ENCODE assay signal across 8 cellular contexts in genomic region chr5:103119067-103119764, GRCh38. TPM values are rescaled to one million over a fixed set of nuclear protein-coding genes. Genes with fewer than 3 reads are reported as not detected.
DNase-seq lines count a peak whose midpoint lies in the region; ATAC-seq and TF ChIP-seq lines count a peak whose summit lies in the region.

No MANE protein-coding gene starts in this region.

- H3K4me1 ChIP-seq in thoracic aorta (ENCODE audit: control insufficient read depth in 1 of 2, low read depth in 2 of 2): peaks cover 18 to 30% of the 10 kb centered on the region in 2 donors

- TF ChIP-seq CTCF in kidney epithelial cell (IDR thresholded peaks at IDR 0.05; ENCODE audit: insufficient read depth, low read length, poor library complexity, severe bottlenecking) (no peak), thoracic aorta (IDR thresholded peaks at IDR 0.05) (no peak)

- no peak for ATAC-seq in thoracic aorta (ENCODE audit: insufficient number of reproducible peaks, low FRiP score, low read depth)

- H3K36me3 ChIP-seq in kidney epithelial cell (ENCODE audit: control insufficient read depth, insufficient read depth, low read length) (no peaks in the 10 kb centered on the region), thoracic aorta (no peaks in the 10 kb centered on the region)

- peak overlapping the region; percentile 77 for H3K27ac ChIP-seq in angular gyrus (ENCODE audit: low read depth, low read length)
- H3K27ac ChIP-seq in thoracic aorta: peak overlapping the region; percentile 89 to 96

- H3K4me3 ChIP-seq in Jurkat, Clone E6-1 (ENCODE audit: low read length): peak overlapping the region; percentile 95
- peak overlapping the region; percentile 59 for H3K4me3 ChIP-seq in kidney epithelial cell (ENCODE audit: low read depth, low read length)
- peak overlapping the region; percentile 87 for H3K4me3 ChIP-seq in thoracic aorta

- H3K9me3 ChIP-seq in thoracic aorta: no peaks in the 10 kb centered on the region

- no peaks in the 10 kb centered on the region for H3K27me3 ChIP-seq in kidney epithelial cell (ENCODE audit: control insufficient read depth, insufficient read depth, low read length)
- no peaks in the 10 kb centered on the region for H3K27me3 ChIP-seq in thoracic aorta (replicated peaks; ENCODE audit: insufficient read depth)

- DNase-seq in CD1c-positive myeloid dendritic cell (ENCODE audit: extremely low spot score): peak; percentile 43
- DNase-seq in Jurkat, Clone E6-1 (ENCODE audit: low read depth, low spot score): no peak
- no peak for DNase-seq in kidney epithelial cell (ENCODE audit: low read depth)
- no peak for DNase-seq in thoracic aorta (ENCODE audit: low spot score)
- DNase-seq in D341Med (ENCODE audit: low spot score): no peak
- DNase-seq in activated CD8-positive, alpha-beta memory T cell treated with anti-CD3 and anti-CD28 coated beads for 24 hours: no peak
- no peak for DNase-seq in HK-2 (ENCODE audit: unreplicated experiment)

RNA-seq across cellular contexts. Expression of gene GIN1, which starts 0.7 kb away (rescaled TPM):
- polyA plus RNA-seq in Jurkat, Clone E6-1 (2012; ENCODE audit: insufficient read depth, insufficient read length): 13.1 TPM
- total RNA-seq in kidney epithelial cell: 4.2 and 6.3 TPM in 2 replicates
- total RNA-seq in thoracic aorta: 1 to 10 TPM; 5.6 to 8.0 TPM

RNA-seq across cellular contexts. Expression of gene PPIP5K2, which starts 0.9 kb away (rescaled TPM):
- 54.3 TPM for polyA plus RNA-seq in Jurkat, Clone E6-1 (2012; ENCODE audit: insufficient read depth, insufficient read length)
- total RNA-seq in kidney epithelial cell (30.6 and 49.9 TPM in 2 replicates), thoracic aorta (10 to 100 TPM; 60.8 to 67.5 TPM)
